Comparison of ENCODE assay signal across 8 cellular contexts in the genomic region with DNA sequence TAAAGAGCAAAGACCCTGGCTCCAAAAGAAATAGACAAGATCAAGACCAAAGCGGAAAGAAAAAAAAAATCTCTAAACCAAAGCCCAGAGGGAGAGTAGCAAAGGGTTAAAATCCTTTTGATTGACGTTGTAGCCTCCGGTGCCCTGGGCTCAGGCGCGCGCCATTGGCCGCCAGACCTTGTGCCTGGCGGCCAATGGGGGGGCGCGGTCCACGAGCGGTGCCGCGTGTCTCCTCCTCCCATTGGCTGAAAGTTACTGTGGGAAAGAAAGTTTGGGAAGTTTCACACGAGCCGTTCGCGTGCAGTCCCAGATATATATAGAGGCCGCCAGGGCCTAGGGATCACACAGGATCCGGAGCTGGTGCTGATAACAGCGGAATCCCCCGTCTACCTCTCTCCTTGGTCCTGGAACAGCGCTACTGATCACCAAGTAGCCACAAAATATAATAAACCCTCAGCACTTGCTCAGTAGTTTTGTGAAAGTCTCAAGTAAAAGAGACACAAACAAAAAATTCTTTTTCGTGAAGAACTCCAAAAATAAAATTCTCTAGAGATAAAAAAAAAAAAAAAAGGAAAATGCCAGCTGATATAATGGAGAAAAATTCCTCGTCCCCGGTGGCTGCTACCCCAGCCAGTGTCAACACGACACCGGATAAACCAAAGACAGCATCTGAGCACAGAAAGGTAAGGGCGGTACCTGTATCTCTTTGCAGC. TPM values are rescaled to one million over a fixed set of nuclear protein-coding genes. Genes with fewer than 3 reads are reported as not detected.
DNase-seq lines count a peak whose midpoint lies in the region; ATAC-seq lines count a peak whose summit lies in the region.

A gene with protein sequence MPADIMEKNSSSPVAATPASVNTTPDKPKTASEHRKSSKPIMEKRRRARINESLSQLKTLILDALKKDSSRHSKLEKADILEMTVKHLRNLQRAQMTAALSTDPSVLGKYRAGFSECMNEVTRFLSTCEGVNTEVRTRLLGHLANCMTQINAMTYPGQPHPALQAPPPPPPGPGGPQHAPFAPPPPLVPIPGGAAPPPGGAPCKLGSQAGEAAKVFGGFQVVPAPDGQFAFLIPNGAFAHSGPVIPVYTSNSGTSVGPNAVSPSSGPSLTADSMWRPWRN (plus strand): TSS at position 343 of the 713 bp plus-strand sequence. CDS start 233 bp downstream, at position 576.

- peaks cover 0 to 28% of the 10 kb centered on the region in 2 experiments for H3K27me3 ChIP-seq in mesenchymal stem cell (ENCODE audit: control insufficient read depth in 1 of 2, insufficient read depth in 1 of 2, low read length in 2 of 2)

- peaks cover 72% of the 10 kb centered on the region for H3K27me3 Mint-ChIP-seq in activated CD4-positive, alpha-beta memory T cell treated with anti-CD3 and anti-CD28 coated beads, Interleukin-2, amount 10 ng/mL, durations not matched to agents 7 days and 5 days

- peak; percentile 21 for ATAC-seq in HG03175 (IDR thresholded peaks at IDR 0.05; ENCODE audit: unreplicated experiment)

- H3K4me2 ChIP-seq in mesenchymal stem cell (ENCODE audit: low read length, poor library complexity, severe bottlenecking), result peak within 1 kb of the TSS; percentile 95

- DNase-seq in SIG-M5 treated with dmso at 0.1 percent for 504 hours (lab: John Stamatoyannopoulos, UW; ENCODE audit: unreplicated experiment) (peak; percentile 82), SIG-M5 (lab: John Stamatoyannopoulos, UW) (no peak), NCI-H510A (lab: John Stamatoyannopoulos, UW) (peak; percentile 93), epidermal melanocyte (ENCODE audit: insufficient read length, low spot score) (peak; percentile 97), mesenchymal stem cell (peak; percentile 99)
- peak; percentile 71 for DNase-seq in activated CD4-positive, alpha-beta memory T cell treated with anti-CD3 and anti-CD28 coated beads, Interleukin-2, amount 10 ng/mL, durations not matched to agents 7 days and 5 days
- DNase-seq in stimulated activated naive CD4-positive, alpha-beta T cell treated with Interleukin-2 at 50 U/mL for 16 hours (lab: John Stamatoyannopoulos, UW), result peak; percentile 36

- H2BK120ac ChIP-seq in mesenchymal stem cell (ENCODE audit: low read depth, low read length), result peak within 1 kb of the TSS; percentile 61

- H3K4me3 ChIP-seq in mesenchymal stem cell (ENCODE audit: insufficient read depth in 1 of 2, low read depth in 1 of 2, low read length in 2 of 2), result peak within 1 kb of the TSS; percentile 70 to 83

- H3K36me3 Mint-ChIP-seq in activated CD4-positive, alpha-beta memory T cell treated with anti-CD3 and anti-CD28 coated beads, Interleukin-2, amount 10 ng/mL, durations not matched to agents 7 days and 5 days (ENCODE audit: low read depth), result peaks cover 36% of the 10 kb centered on the region

- CTCF ChIA-PET in activated CD4-positive, alpha-beta memory T cell treated with anti-CD3 and anti-CD28 coated beads, Interleukin-2, amount 10 ng/mL, durations not matched to agents 7 days and 5 days (lab: Charles Lee), result interaction anchor here (0.9 to 10.2 kb wide), 10 partner anchors 30 to 470 kb away, joined by 3 to 92 read pairs (median 4); no protein-coding TSS in a partner anchor

- peak within 1 kb of the TSS; percentile 39 for H2BK5ac ChIP-seq in mesenchymal stem cell (ENCODE audit: low read depth, low read length, poor library complexity, severe bottlenecking)

- 0% methylated on average over 25 of the region's 29 CpGs for WGBS in mesenchymal stem cell

- peak within 1 kb of the TSS in 1 of 2 experiments; percentile 69 for H3K14ac ChIP-seq in mesenchymal stem cell (ENCODE audit: low read length in 2 of 2)

- peaks cover 3% of the 10 kb centered on the region for H3K79me1 ChIP-seq in mesenchymal stem cell (replicated peaks; ENCODE audit: low read length, poor library complexity, severe bottlenecking)

- peak within 1 kb of the TSS; percentile 84 for H3K4me3 Mint-ChIP-seq in activated CD4-positive, alpha-beta memory T cell treated with anti-CD3 and anti-CD28 coated beads, Interleukin-2, amount 10 ng/mL, durations not matched to agents 7 days and 5 days

- no peak within 1 kb of the TSS for H2AK5ac ChIP-seq in mesenchymal stem cell (ENCODE audit: low read length, severe bottlenecking)

- no peaks in the 10 kb centered on the region for H3K9me3 Mint-ChIP-seq in activated CD4-positive, alpha-beta memory T cell treated with anti-CD3 and anti-CD28 coated beads, Interleukin-2, amount 10 ng/mL, durations not matched to agents 7 days and 5 days

- H3K36me3 ChIP-seq in mesenchymal stem cell (ENCODE audit: control insufficient read depth in 1 of 2, insufficient read depth in 2 of 2, low read depth in 1 of 2, low read length in 2 of 2), result peaks cover 0 to 4% of the 10 kb centered on the region in 2 experiments

- no peaks in the 10 kb centered on the region for H3K9me3 ChIP-seq in mesenchymal stem cell (ENCODE audit: control insufficient read depth, low read length)

- peaks cover 78% of the 10 kb centered on the region for H3K4me1 Mint-ChIP-seq in activated CD4-positive, alpha-beta memory T cell treated with anti-CD3 and anti-CD28 coated beads, Interleukin-2, amount 10 ng/mL, durations not matched to agents 7 days and 5 days

- H3K27ac Mint-ChIP-seq in activated CD4-positive, alpha-beta memory T cell treated with anti-CD3 and anti-CD28 coated beads, Interleukin-2, amount 10 ng/mL, durations not matched to agents 7 days and 5 days, result peak within 1 kb of the TSS; percentile 78

- H4K8ac ChIP-seq in mesenchymal stem cell (ENCODE audit: low read length), result no peak within 1 kb of the TSS

- peaks cover 27% of the 10 kb centered on the region for H3K4me1 ChIP-seq in mesenchymal stem cell (ENCODE audit: control insufficient read depth, insufficient read depth, low read depth, low read length)

- peak within 1 kb of the TSS; percentile 89 to 95 for H3K18ac ChIP-seq in mesenchymal stem cell (ENCODE audit: low read depth in 1 of 2, low read length in 2 of 2)

- POLR2A ChIA-PET in activated CD4-positive, alpha-beta memory T cell treated with anti-CD3 and anti-CD28 coated beads, Interleukin-2, amount 10 ng/mL, durations not matched to agents 7 days and 5 days (lab: Charles Lee), result interaction anchor here (1.5 to 8.7 kb wide), 3 partner anchors 11 to 180 kb away, joined by 3 to 85 read pairs (median 19); no protein-coding TSS in a partner anchor

- H2BK12ac ChIP-seq in mesenchymal stem cell (ENCODE audit: low read length in 2 of 2), result peak within 1 kb of the TSS in 1 of 2 experiments; percentile 97

- no peak within 1 kb of the TSS for H2AFZ ChIP-seq in mesenchymal stem cell (ENCODE audit: low read depth, low read length)

- H4K91ac ChIP-seq in mesenchymal stem cell (ENCODE audit: low read length), result peak within 1 kb of the TSS; percentile 57

- peak within 1 kb of the TSS; percentile 82 for H3K9ac ChIP-seq in mesenchymal stem cell (ENCODE audit: low read length)

- H3K27ac ChIP-seq in mesenchymal stem cell (ENCODE audit: low read length, poor library complexity, severe bottlenecking), result peak within 1 kb of the TSS; percentile 76

- peak within 1 kb of the TSS; percentile 79 to 86 for H3K4ac ChIP-seq in mesenchymal stem cell (ENCODE audit: low read depth in 1 of 2, low read length in 2 of 2)

- peak within 1 kb of the TSS; percentile 12 for H2BK15ac ChIP-seq in mesenchymal stem cell (ENCODE audit: low read depth, poor library complexity, severe bottlenecking)

- peak within 1 kb of the TSS in 1 of 2 experiments; percentile 75 for H3K23ac ChIP-seq in mesenchymal stem cell (ENCODE audit: low read length in 2 of 2)

RNA-seq across cellular contexts. Expression of the gene that starts here (rescaled TPM):
- total RNA-seq in activated CD4-positive, alpha-beta memory T cell treated with anti-CD3 and anti-CD28 coated beads, Interleukin-2, amount 10 ng/mL, durations not matched to agents 7 days and 5 days, result 10 to 100 TPM; 11.2 to 11.3 TPM
- 194 TPM for polyA plus RNA-seq in mesenchymal stem cell (2013, experiment 1 of 2)
- 184 TPM for polyA plus RNA-seq in mesenchymal stem cell (2013, experiment 2 of 2)
